Comparison of ENCODE assay signal across 9 cellular contexts in genomic region chr10:132458595-132459251, GRCh38.
DNase-seq lines count a peak whose midpoint lies in the region; ATAC-seq lines count a peak whose summit lies in the region.
"Had no signal": no experiment of that assay in that cellular context is flagged by ENCODE, and none has a peak within 500 bp of the region (broad histone marks: within the 10 kb centered on the region; RNA-seq: fewer than 3 reads in every experiment).

No MANE protein-coding gene starts in this region.

- DNase-seq in NCI-H146 (lab: John Stamatoyannopoulos, UW) (peak; percentile 20), NCI-H146 treated with DMSO at 0.1 percent for 48 hours (lab: John Stamatoyannopoulos, UW; ENCODE audit: unreplicated experiment) (no peak), KBM-7 (peak; percentile 55), NCI-H1930 (lab: John Stamatoyannopoulos, UW) (no peak)
- peak; percentile 35 to 50 for DNase-seq in activated CD4-positive, alpha-beta T cell treated with anti-CD3 and anti-CD28 coated beads, Interleukin-2, amount 50 U/mL, for 24 hours (ENCODE audit: low read depth in 1 of 2, low spot score in 1 of 2)
- DNase-seq in effector CD4-positive, alpha-beta T cell: peak; percentile 64
- peak; percentile 67 to 72 for DNase-seq in stimulated activated naive CD8-positive, alpha-beta T cell treated with anti-CD3 and anti-CD28 coated beads, Interleukin-15, amount 100 ng/mL, for 72 hours

- peaks cover 80% of the 10 kb centered on the region for H3K4me1 ChIP-seq in mucosa of stomach (ENCODE audit: control insufficient read depth, insufficient read depth, low read length)

- peak overlapping the region; percentile 54 for H3K9ac ChIP-seq in mucosa of stomach (ENCODE audit: low read length)

- H3K27me3 ChIP-seq in mucosa of stomach (ENCODE audit: control insufficient read depth, insufficient read depth, low read length): peaks cover 4% of the 10 kb centered on the region

- in situ Hi-C loops in KBM-7 (cut with MboI; ENCODE audit: low pct_unique_long_range_greater_than_20kb, low sequenced_read_pairs): loop anchor here (10.0 kb wide), 2 partner anchors 74 to 176 kb away; no protein-coding TSS in a partner anchor

- H3K4me3 Mint-ChIP-seq in stimulated activated naive CD8-positive, alpha-beta T cell treated with anti-CD3 and anti-CD28 coated beads, Interleukin-15, amount 100 ng/mL, for 72 hours: no peak overlapping the region
- H3K4me3 Mint-ChIP-seq: dendritic cell treated with granulocyte-macrophage colony-stimulating factor and Interleukin-4, amounts not matched to agents 40 ng/mL and 50 ng/mL, for 4 days had no signal

- H3K4me1 Mint-ChIP-seq in stimulated activated naive CD8-positive, alpha-beta T cell treated with anti-CD3 and anti-CD28 coated beads, Interleukin-15, amount 100 ng/mL, for 72 hours: peaks cover 7% of the 10 kb centered on the region

- no peaks in the 10 kb centered on the region for H3K9me3 ChIP-seq in mucosa of stomach (ENCODE audit: control insufficient read depth, low read length)

- peak; percentile 70 for ATAC-seq in stimulated activated naive CD8-positive, alpha-beta T cell treated with anti-CD3 and anti-CD28 coated beads, Interleukin-15, amount 100 ng/mL, for 72 hours

- H3K4me3 ChIP-seq in mucosa of stomach (ENCODE audit: low read length): peak overlapping the region; percentile 26

- H3K27ac Mint-ChIP-seq in stimulated activated naive CD8-positive, alpha-beta T cell treated with anti-CD3 and anti-CD28 coated beads, Interleukin-15, amount 100 ng/mL, for 72 hours: no peak overlapping the region
- H3K27ac Mint-ChIP-seq: dendritic cell treated with granulocyte-macrophage colony-stimulating factor and Interleukin-4, amounts not matched to agents 40 ng/mL and 50 ng/mL, for 4 days had no signal

- H3K9me3 Mint-ChIP-seq in stimulated activated naive CD8-positive, alpha-beta T cell treated with anti-CD3 and anti-CD28 coated beads, Interleukin-15, amount 100 ng/mL, for 72 hours: no peaks in the 10 kb centered on the region
- H3K9me3 Mint-ChIP-seq: dendritic cell treated with granulocyte-macrophage colony-stimulating factor and Interleukin-4, amounts not matched to agents 40 ng/mL and 50 ng/mL, for 4 days had no signal

- no peaks in the 10 kb centered on the region for H3K27me3 Mint-ChIP-seq in stimulated activated naive CD8-positive, alpha-beta T cell treated with anti-CD3 and anti-CD28 coated beads, Interleukin-15, amount 100 ng/mL, for 72 hours

- H3K36me3 ChIP-seq in mucosa of stomach (ENCODE audit: control insufficient read depth, insufficient read depth, low read length): no peaks in the 10 kb centered on the region

Comparison
In these comparisons a context has a peak if more than half of its experiments do, and no peak if none do; other contexts are left out.
1. DNase-seq: peak in NCI-H146 (single experiment), KBM-7 (single experiment), activated CD4-positive, alpha-beta T cell treated with anti-CD3 and anti-CD28 coated beads, Interleukin-2, amount 50 U/mL, for 24 hours (2 of 2), effector CD4-positive, alpha-beta T cell (single experiment) and stimulated activated naive CD8-positive, alpha-beta T cell treated with anti-CD3 and anti-CD28 coated beads, Interleukin-15, amount 100 ng/mL, for 72 hours (2 of 2); none in NCI-H146 treated with DMSO at 0.1 percent for 48 hours (single experiment) and NCI-H1930 (0 of 2).